Comparison of ENCODE assay signal across 8 cellular contexts in the genomic region with DNA sequence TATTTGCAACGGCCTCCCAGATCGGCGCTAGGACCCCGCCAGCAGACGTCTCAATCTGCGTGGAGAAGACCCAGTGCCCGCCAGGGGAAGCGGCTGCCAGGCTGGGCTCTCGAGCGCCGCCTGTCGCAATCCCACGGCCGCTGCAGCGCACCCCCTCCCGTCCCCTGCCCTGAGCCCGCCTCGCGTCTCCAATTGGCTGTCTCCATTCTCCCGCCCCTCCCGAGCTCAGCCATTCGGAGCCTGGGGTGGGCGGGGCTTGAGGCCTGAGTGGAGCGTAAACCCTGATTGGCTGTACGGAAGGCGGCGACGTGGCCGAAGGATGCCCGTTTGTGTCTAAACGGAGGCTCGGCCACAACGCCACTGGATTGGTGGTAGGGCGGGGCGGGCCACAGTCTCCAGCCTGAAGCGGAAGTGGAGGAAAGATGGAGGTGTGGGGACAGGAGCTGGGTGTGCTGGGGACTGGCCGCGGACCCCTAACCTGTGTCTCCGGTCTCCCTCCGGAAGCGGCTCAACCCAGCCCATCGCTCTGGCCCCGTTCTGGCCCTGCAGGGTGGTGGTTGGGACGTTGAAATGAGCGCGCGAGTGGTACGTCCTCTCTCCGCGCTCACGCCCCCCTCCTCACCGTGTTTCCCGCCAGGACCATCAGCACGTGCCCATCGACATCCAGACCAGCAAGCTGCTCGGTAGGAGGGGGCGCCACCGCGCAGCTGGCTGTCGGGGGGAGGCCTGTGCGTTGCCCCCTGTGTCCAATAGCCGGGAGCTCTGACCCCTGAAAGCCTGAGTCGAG. TPM values are rescaled to one million over a fixed set of nuclear protein-coding genes. Genes with fewer than 3 reads are reported as not detected.
DNase-seq lines count a peak whose midpoint lies in the region; ATAC-seq lines count a peak whose summit lies in the region.

A gene with protein sequence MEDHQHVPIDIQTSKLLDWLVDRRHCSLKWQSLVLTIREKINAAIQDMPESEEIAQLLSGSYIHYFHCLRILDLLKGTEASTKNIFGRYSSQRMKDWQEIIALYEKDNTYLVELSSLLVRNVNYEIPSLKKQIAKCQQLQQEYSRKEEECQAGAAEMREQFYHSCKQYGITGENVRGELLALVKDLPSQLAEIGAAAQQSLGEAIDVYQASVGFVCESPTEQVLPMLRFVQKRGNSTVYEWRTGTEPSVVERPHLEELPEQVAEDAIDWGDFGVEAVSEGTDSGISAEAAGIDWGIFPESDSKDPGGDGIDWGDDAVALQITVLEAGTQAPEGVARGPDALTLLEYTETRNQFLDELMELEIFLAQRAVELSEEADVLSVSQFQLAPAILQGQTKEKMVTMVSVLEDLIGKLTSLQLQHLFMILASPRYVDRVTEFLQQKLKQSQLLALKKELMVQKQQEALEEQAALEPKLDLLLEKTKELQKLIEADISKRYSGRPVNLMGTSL (plus strand): TSS at position 389 of the 787 bp plus-strand sequence. CDS start 34 bp downstream, at position 423.

- H3K36me3 Mint-ChIP-seq in CD8-positive, alpha-beta memory T cell: peaks cover 0 to 35% (median 7%) of the 10 kb centered on the region in 3 donors

- peak within 1 kb of the TSS; percentile 90 to 99 (median 94) for H3K27ac Mint-ChIP-seq in CD8-positive, alpha-beta memory T cell

- DNase-seq in CD8-positive, alpha-beta memory T cell: peak; percentile 97 to 98 (median 98)
- DNase-seq in HS-27A (ENCODE audit: low read depth) (peak; percentile 99), NK-92 (lab: John Stamatoyannopoulos, UW; ENCODE audit: unreplicated experiment) (peak; percentile 87), lung microvascular endothelial cell (ENCODE audit: low read depth in 2 of 2) (peak; percentile 99)
- DNase-seq in activated CD8-positive, alpha-beta memory T cell treated with anti-CD3 and anti-CD28 coated beads for 24 hours: peak; percentile 99
- DNase-seq in effector CD8-positive, alpha-beta T cell (lab: John Stamatoyannopoulos, UW): peak; percentile 97
- DNase-seq in stimulated activated CD8-positive, alpha-beta memory T cell treated with anti-CD3 and anti-CD28 coated beads, Interleukin-12 subunit alpha, Interleukin-12 subunit beta, amount 100 ng/mL, for 1 hour (ENCODE audit: low read depth): peak; percentile 95

- peaks cover 5% of the 10 kb centered on the region for H3K36me3 ChIP-seq in CD8-positive, alpha-beta memory T cell (ENCODE audit: insufficient read depth, low read length)

- CTCF ChIA-PET in CD8-positive, alpha-beta memory T cell (lab: Charles Lee): interaction anchor here (0.6 to 8.6 kb wide), 30 partner anchors 9 to 392 kb away, joined by 3 to 191 read pairs (median 4); partner anchors contain the start of genes CBX1, NFE2L1, OSBPL7 and PNPO

- no peaks in the 10 kb centered on the region for H3K9me3 Mint-ChIP-seq in CD8-positive, alpha-beta memory T cell

- ATAC-seq in GM19463 (IDR thresholded peaks at IDR 0.05; ENCODE audit: unreplicated experiment): peak; percentile 96

- H3K27ac ChIP-seq in CD8-positive, alpha-beta memory T cell (ENCODE audit: low read depth, low read length): peak within 1 kb of the TSS; percentile 73

- peaks cover 26 to 37% (median 33%) of the 10 kb centered on the region in 3 donors for H3K4me1 Mint-ChIP-seq in CD8-positive, alpha-beta memory T cell

- no peaks in the 10 kb centered on the region for H3K27me3 ChIP-seq in CD8-positive, alpha-beta memory T cell (ENCODE audit: insufficient read depth, low read length, poor library complexity, severe bottlenecking)

- no peaks in the 10 kb centered on the region for H3K9me3 ChIP-seq in CD8-positive, alpha-beta memory T cell (ENCODE audit: low read length)

- H3K4me1 ChIP-seq in CD8-positive, alpha-beta memory T cell (ENCODE audit: insufficient read depth, low read length): peaks cover 14% of the 10 kb centered on the region

- peak within 1 kb of the TSS; percentile 98 to 100 (median 99) for H3K4me3 Mint-ChIP-seq in CD8-positive, alpha-beta memory T cell

- POLR2A ChIA-PET in CD8-positive, alpha-beta memory T cell (lab: Charles Lee): interaction anchor here (0.5 to 2.5 kb wide), 11 partner anchors 10 to 208 kb away, joined by 3 to 18 read pairs (median 4); partner anchors contain the start of genes LRRC46, MRPL10, PNPO and SP2

- H3K27me3 Mint-ChIP-seq in CD8-positive, alpha-beta memory T cell: peaks cover 0 to 1% of the 10 kb centered on the region in 2 donors

- peak within 1 kb of the TSS; percentile 74 for H3K4me3 ChIP-seq in CD8-positive, alpha-beta memory T cell (ENCODE audit: low read length)

RNA-seq across cellular contexts. Expression of the gene that starts here (rescaled TPM):
- 100 to 1,000 TPM; 178 to 184 TPM for total RNA-seq in CD8-positive, alpha-beta memory T cell
- polyA plus RNA-seq in CD8-positive, alpha-beta memory T cell: 81.3 TPM
- 50.3 and 51.8 TPM in 2 replicates for total RNA-seq in lung microvascular endothelial cell

Comparison
In these comparisons a context has a peak if more than half of its experiments do, and no peak if none do; other contexts are left out.
1. Peak in every context shown above with its lines: DNase-seq, ATAC-seq, H3K4me3 ChIP-seq and H3K27ac ChIP-seq.